In the genomic region with DNA sequence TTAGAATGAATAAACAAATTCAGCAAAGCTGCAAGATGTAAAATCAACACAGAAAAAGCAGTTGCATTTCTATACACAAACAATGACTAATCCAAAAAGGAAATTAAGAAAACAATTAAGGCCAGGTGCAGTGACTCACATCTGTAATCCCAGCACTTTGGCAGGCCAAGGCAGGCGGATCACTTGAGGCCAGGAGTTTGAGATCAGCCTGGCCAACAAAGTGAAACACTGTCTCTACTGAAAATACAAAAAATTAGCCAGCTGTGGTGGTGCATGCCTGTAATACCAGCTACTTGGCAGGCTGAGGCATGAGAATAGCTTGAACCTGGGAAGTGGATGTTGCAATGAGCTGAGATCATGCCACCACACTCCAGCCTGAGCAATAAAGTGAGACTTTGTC, we compare ENCODE assay signal across 22 cellular contexts. TPM values are rescaled to one million over a fixed set of nuclear protein-coding genes. Genes with fewer than 3 reads are reported as not detected.
A peak's percentile ranks its signal among the peaks of the same experiment; 100 is the strongest.
DNase-seq lines count a peak whose midpoint lies in the region; ATAC-seq and TF ChIP-seq lines count a peak whose summit lies in the region.
"Had no signal": no experiment of that assay in that cellular context is flagged by ENCODE, and none has a peak within 500 bp of the region (broad histone marks: within the 10 kb centered on the region; RNA-seq: fewer than 3 reads in every experiment).

No MANE protein-coding gene starts in this region.

- peaks cover 3% of the 10 kb centered on the region; the same call in 1 of the 2 replicates for H3K9me3 ChIP-seq in PC-9 (ENCODE audit: insufficient read depth, low read depth)
- H3K9me3 ChIP-seq: neutrophil, upper lobe of right lung had no signal

- TF ChIP-seq CTCF in PC-9 (conservative IDR thresholded peaks at IDR 0.05), result no peak
- no peak for TF ChIP-seq CTCF in choroid plexus epithelial cell (conservative IDR thresholded peaks at IDR 0.05; ENCODE audit: low read depth, low read length)

- POLR2A ChIA-PET in PC-9 (lab: Charles Lee; ENCODE audit: unreplicated experiment), result interaction anchor here (0.7 to 0.9 kb wide), 2 partner anchors 221 to 290 kb away, joined by 5 to 6 read pairs; no protein-coding TSS in a partner anchor

- peaks cover 35% of the 10 kb centered on the region for H3F3A ChIP-seq in PC-9 (ENCODE audit: insufficient read depth, low read depth)

- peaks cover 45% of the 10 kb centered on the region for H3K36me3 ChIP-seq in PC-9 (ENCODE audit: low read depth)
- H3K36me3 ChIP-seq: neutrophil had no signal

- ATAC-seq in GM18519 (IDR thresholded peaks at IDR 0.05; ENCODE audit: low FRiP score, unreplicated experiment) (no peak), HG03039 (IDR thresholded peaks at IDR 0.05; ENCODE audit: unreplicated experiment) (no peak)
- ATAC-seq: activated CD4-positive, CD25-positive, alpha-beta regulatory T cell treated with anti-CD3 and anti-CD28 coated beads, Interleukin-2, amount 50 U/mL, for 24 hours; upper lobe of right lung had no signal

- intact Hi-C loops in PC-9 (cut with micrococcal nuclease; ENCODE audit: unreplicated experiment), result loop anchor here (5.0 kb wide), 1 partner anchor 300 kb away; no protein-coding TSS in a partner anchor

- no peaks in the 10 kb centered on the region for H4K20me1 ChIP-seq in PC-9 (ENCODE audit: insufficient read depth)

- H2AFZ ChIP-seq in PC-9, result no peak overlapping the region

- H3K4me3 ChIP-seq in PC-9 (no peak overlapping the region), choroid plexus epithelial cell (ENCODE audit: low read depth, low read length) (no peak overlapping the region)
- H3K4me3 ChIP-seq: cardiac muscle cell, upper lobe of right lung had no signal

- no peaks in the 10 kb centered on the region for H3K27me3 ChIP-seq in PC-9 (ENCODE audit: insufficient read depth, low read depth)
- H3K27me3 ChIP-seq: cardiac muscle cell, neutrophil, upper lobe of right lung had no signal

- no TSS peak for BruUV-seq in PC-9 (replicated peaks; lab: Mats Ljungman, UMichigan)

- 0 out of 2 replicates have a peak, but pooled peaks cover 3% of the 10 kb centered on the region for H3K79me2 ChIP-seq in PC-9 (ENCODE audit: low read depth)

- CTCF ChIA-PET in PC-9 (lab: Charles Lee), result no interaction called here

- peak overlapping the region; percentile 55 for H3K27ac ChIP-seq in PC-9
- H3K27ac ChIP-seq: cardiac muscle cell, neutrophil, upper lobe of right lung had no signal

- 0 out of 2 replicates have a peak overlapping the region, but pooled peaks have one; percentile 3 for H3K4me2 ChIP-seq in PC-9

- no peaks in the 10 kb centered on the region for H3K9me2 ChIP-seq in PC-9 (ENCODE audit: insufficient read depth)

- DNase-seq in EH (ENCODE audit: low read depth) (peak; percentile 46), PC-9 (peak in 1 of 2 experiments; percentile 81), choroid plexus epithelial cell (ENCODE audit: low read depth) (peak; percentile 53), kidney tubule cell (ENCODE audit: low spot score) (peak; percentile 61)
- no peak for DNase-seq in stimulated activated naive CD4-positive, alpha-beta T cell treated with Interleukin-2 at 50 U/mL for 16 hours (lab: John Stamatoyannopoulos, UW)
- no peak for DNase-seq in activated CD8-positive, alpha-beta memory T cell treated with anti-CD3 and anti-CD28 coated beads, Interleukin-2, amount 50 U/mL, for 4 hours
- DNase-seq: activated naive CD4-positive, alpha-beta T cell; effector memory CD4-positive, alpha-beta T cell; kidney; midbrain; NCI-H1436; NCI-H446 treated with DMSO at 0.1 percent for 48 hours; stimulated activated naive CD4-positive, alpha-beta T cell; upper lobe of right lung had no signal

- peaks cover 15% of the 10 kb centered on the region for H3K4me1 ChIP-seq in PC-9 (replicated peaks; ENCODE audit: insufficient read depth)
- H3K4me1 ChIP-seq: upper lobe of right lung had no signal

RNA-seq across cellular contexts. Expression of a gene that starts 22.3 kb away (rescaled TPM):
- 24.1 and 41.4 TPM in 2 replicates for total RNA-seq in PC-9 (2021)

RNA-seq across cellular contexts. Expression of a gene that starts 33.5 kb away (rescaled TPM):
- total RNA-seq in PC-9 (2021), result not detected in 2 replicates
- total RNA-seq: cardiac muscle cell, H1, kidney, OCI-LY7, skeletal muscle tissue, upper lobe of right lung had no signal

RNA-seq across cellular contexts. Expression of a gene that starts 47.4 kb away (rescaled TPM):
- 1.4 and 1.5 TPM in 2 replicates for total RNA-seq in PC-9 (2021)
- total RNA-seq: cardiac muscle cell, OCI-LY7, skeletal muscle tissue had no signal

RNA-seq across cellular contexts. Expression of a gene that starts 55.4 kb away (rescaled TPM):
- total RNA-seq in PC-9 (2021), result 0.35 and 0.70 TPM in 2 replicates
- total RNA-seq: cardiac muscle cell, OCI-LY7 had no signal

Comparison
In these comparisons a context has a peak if more than half of its experiments do, and no peak if none do; other contexts are left out.
1. DNase-seq: peak in EH (single experiment), choroid plexus epithelial cell (single experiment) and kidney tubule cell (single experiment); none in stimulated activated naive CD4-positive, alpha-beta T cell treated with Interleukin-2 at 50 U/mL for 16 hours (single experiment) and activated CD8-positive, alpha-beta memory T cell treated with anti-CD3 and anti-CD28 coated beads, Interleukin-2, amount 50 U/mL, for 4 hours (single experiment).